8 cellular contexts compared by ENCODE assay signal in the genomic region with DNA sequence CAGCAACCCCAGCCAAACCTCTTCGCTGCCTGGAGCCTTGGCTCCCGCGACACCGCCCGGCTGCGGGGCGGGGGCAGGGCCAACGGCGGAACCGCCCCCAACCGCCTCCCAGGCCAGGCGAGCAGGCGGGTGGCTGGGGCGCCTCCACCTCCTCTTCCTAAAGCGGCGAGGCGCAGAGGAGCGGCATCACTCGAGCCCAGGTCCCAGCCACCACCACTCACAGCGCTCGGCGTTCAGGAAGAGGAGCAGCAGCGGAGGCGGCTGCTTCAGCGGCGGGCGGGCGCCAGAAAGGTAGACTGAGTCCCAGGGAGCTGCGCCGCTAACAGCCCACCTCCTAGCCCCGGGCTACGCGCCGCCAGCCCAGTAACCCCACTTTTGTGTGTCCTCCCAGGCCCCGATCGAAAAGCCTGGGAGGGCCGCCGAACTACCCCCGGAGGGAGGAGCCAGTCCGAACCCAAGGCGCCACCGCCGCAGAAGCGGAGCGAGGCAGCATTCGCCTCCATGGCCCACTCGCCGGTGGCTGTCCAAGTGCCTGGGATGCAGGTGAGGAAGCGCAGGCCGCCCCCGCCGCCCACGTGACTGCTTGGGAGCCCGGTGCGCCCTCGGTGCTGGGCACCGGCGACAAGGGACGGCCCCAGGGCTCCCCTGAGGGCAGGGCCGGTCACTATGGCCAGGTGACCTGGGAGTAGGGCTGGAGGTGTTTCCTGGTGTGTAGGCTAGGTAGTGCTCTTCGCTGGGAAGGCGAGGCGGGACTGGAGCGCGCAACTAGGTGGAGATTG. TPM values are rescaled to one million over a fixed set of nuclear protein-coding genes. Genes with fewer than 3 reads are reported as not detected.
DNase-seq lines count a peak whose midpoint lies in the region; ATAC-seq and TF ChIP-seq lines count a peak whose summit lies in the region.

Gene STK26, plus strand, starts transcription at position 186 of the 779 bp plus-strand sequence. Its CDS starts 316 bp downstream, at position 502.

- H3K4me3 Mint-ChIP-seq in activated CD4-positive, alpha-beta T cell treated with anti-CD3 and anti-CD28 coated beads, Interleukin-2, amount 10 ng/mL, durations not matched to agents 24 days and 14 days: peak within 1 kb of the TSS; percentile 95

- peaks cover 5% of the 10 kb centered on the region for H3K4me1 ChIP-seq in lower lobe of right lung

- H3K4me1 Mint-ChIP-seq in activated CD4-positive, alpha-beta T cell treated with anti-CD3 and anti-CD28 coated beads, Interleukin-2, amount 10 ng/mL, durations not matched to agents 24 days and 14 days: peaks cover 16% of the 10 kb centered on the region

- DNase-seq in AG09309 (ENCODE audit: low read depth): no peak
- DNase-seq in NCI-H524 (lab: John Stamatoyannopoulos, UW): peak; percentile 54 to 81
- peak; percentile 94 for DNase-seq in activated CD4-positive, alpha-beta T cell treated with anti-CD3 and anti-CD28 coated beads, Interleukin-2, amount 10 ng/mL, durations not matched to agents 24 days and 14 days
- peak; percentile 41 for DNase-seq in dermis blood vessel endothelial cell
- DNase-seq in lower lobe of right lung: peak; percentile 83
- DNase-seq in stimulated activated CD4-positive, alpha-beta T cell treated with anti-CD3 and anti-CD28 coated beads, TNF-alpha, amount 100 ng/mL, for 48 hours (ENCODE audit: low read depth in 3 of 3): peak; percentile 32 to 66 (median 54)

- no peaks in the 10 kb centered on the region for H3K9me3 ChIP-seq in lower lobe of right lung

- H3K9me3 Mint-ChIP-seq in activated CD4-positive, alpha-beta T cell treated with anti-CD3 and anti-CD28 coated beads, Interleukin-2, amount 10 ng/mL, durations not matched to agents 24 days and 14 days: no peaks in the 10 kb centered on the region

- H3K27ac ChIP-seq in lower lobe of right lung: peak within 1 kb of the TSS; percentile 84

- H3K4me3 ChIP-seq in AG09309 (ENCODE audit: control insufficient read depth, low read depth, low read length): peak within 1 kb of the TSS; percentile 64
- H3K4me3 ChIP-seq in lower lobe of right lung: peak within 1 kb of the TSS; percentile 64

- H3K36me3 ChIP-seq in lower lobe of right lung: no peaks in the 10 kb centered on the region

- no peaks in the 10 kb centered on the region for H3K27me3 Mint-ChIP-seq in activated CD4-positive, alpha-beta T cell treated with anti-CD3 and anti-CD28 coated beads, Interleukin-2, amount 10 ng/mL, durations not matched to agents 24 days and 14 days

- ATAC-seq in GM18873 (IDR thresholded peaks at IDR 0.05; ENCODE audit: low FRiP score, unreplicated experiment): peak; percentile 58
- peak; percentile 71 for ATAC-seq in HG03097 (IDR thresholded peaks at IDR 0.05; ENCODE audit: low FRiP score, unreplicated experiment)
- peak; percentile 96 to 97 for ATAC-seq in lower lobe of right lung

- intact Hi-C loops in activated CD4-positive, alpha-beta T cell treated with anti-CD3 and anti-CD28 coated beads, Interleukin-2, amount 10 ng/mL, durations not matched to agents 24 days and 14 days (cut with micrococcal nuclease): loop anchor here (2.0 to 10.0 kb wide), 4 partner anchors 37 to 465 kb away; partner anchors contain the start of gene MBNL3
- intact Hi-C loops in lower lobe of right lung (cut with DNase I): no loop called here

- TF ChIP-seq CTCF in AG09309 (IDR thresholded peaks at IDR 0.05; ENCODE audit: control insufficient read depth, insufficient read depth, low read depth, low read length, missing control alignments): no peak
- TF ChIP-seq CTCF in lower lobe of right lung (IDR thresholded peaks at IDR 0.05): no peak

- peak within 1 kb of the TSS; percentile 95 for H3K27ac Mint-ChIP-seq in activated CD4-positive, alpha-beta T cell treated with anti-CD3 and anti-CD28 coated beads, Interleukin-2, amount 10 ng/mL, durations not matched to agents 24 days and 14 days

- peaks cover 11% of the 10 kb centered on the region for H3K36me3 Mint-ChIP-seq in activated CD4-positive, alpha-beta T cell treated with anti-CD3 and anti-CD28 coated beads, Interleukin-2, amount 10 ng/mL, durations not matched to agents 24 days and 14 days (ENCODE audit: low read depth)

- H3K27me3 ChIP-seq in lower lobe of right lung (ENCODE audit: low read depth): no peaks in the 10 kb centered on the region

RNA-seq across cellular contexts. Expression of gene STK26, which starts in this region (rescaled TPM):
- 66.0 and 72.5 TPM in 2 replicates for total RNA-seq in activated CD4-positive, alpha-beta T cell treated with anti-CD3 and anti-CD28 coated beads, Interleukin-2, amount 10 ng/mL, durations not matched to agents 24 days and 14 days
- total RNA-seq in dermis blood vessel endothelial cell (2.1 and 2.9 TPM in 2 replicates), lower lobe of right lung (10.6 TPM)
